ENCODE assay signal across 17 cellular contexts in genomic region chr2:40192864-40193669, GRCh38.
DNase-seq lines count a peak whose midpoint lies in the region; ATAC-seq, FAIRE-seq and TF ChIP-seq lines count a peak whose summit lies in the region.
"Had no signal": no experiment of that assay in that cellular context is flagged by ENCODE, and none has a peak within 500 bp of the region (broad histone marks: within the 10 kb centered on the region; RNA-seq: fewer than 3 reads in every experiment).

No MANE protein-coding gene starts in this region.

- intact Hi-C loops in IMR-90 (cut with micrococcal nuclease), result no loop called here

- FAIRE-seq in D721Med (lab: Jason Lieb, UNC), result peak; percentile 83
- FAIRE-seq in keratinocyte (lab: Jason Lieb, UNC), result peak; percentile 86
- FAIRE-seq in frontal cortex (lab: Jason Lieb, UNC), result no peak

- no peak; the same call in 1 of the 2 replicates for ATAC-seq in IMR-90 (ENCODE audit: low read depth)
- ATAC-seq: activated CD8-positive, alpha-beta T cell treated with anti-CD3 and anti-CD28 coated beads, Interleukin-2, amount 10 ng/mL, durations not matched to agents 7 days and 5 days; stimulated activated naive CD8-positive, alpha-beta T cell treated with anti-CD3 and anti-CD28 coated beads, Interleukin-15, amount 100 ng/mL, for 72 hours had no signal

- peak overlapping the region in 1 of 2 experiments; percentile 46; a peak in 1 of 4 replicates for H4K8ac ChIP-seq in IMR-90 (ENCODE audit: low read depth in 2 of 2, low read length in 2 of 2)

- no peak overlapping the region for H3K27ac ChIP-seq in IMR-90 (ENCODE audit: insufficient read depth, low read length)
- no peak overlapping the region for H3K27ac ChIP-seq in keratinocyte (ENCODE audit: control insufficient read depth, insufficient read depth, low read length)
- no peak overlapping the region for H3K27ac ChIP-seq in MM.1S (ENCODE audit: low read length)

- WGBS in IMR-90 (ENCODE audit: extremely low coverage in 2 of 2, insufficient read length in 1 of 2), 2 experiments, result no CpG with 5 or more reads among the region's 6 CpGs

- POLR2A ChIA-PET in IMR-90 (lab: Charles Lee; ENCODE audit: unreplicated experiment), result no interaction called here

- H4K20me1 ChIP-seq in IMR-90 (ENCODE audit: insufficient read depth, low read length) (no peaks in the 10 kb centered on the region), keratinocyte (ENCODE audit: control insufficient read depth, extremely low read depth, insufficient read depth, low read length) (no peaks in the 10 kb centered on the region), MM.1S (ENCODE audit: insufficient read depth, low read length) (no peaks in the 10 kb centered on the region)

- no peak overlapping the region for H3K23ac ChIP-seq in IMR-90 (ENCODE audit: low read depth, low read length)

- H2BK20ac ChIP-seq in IMR-90 (ENCODE audit: low read depth, low read length), result no peak overlapping the region

- no TSS peak for BruUV-seq in IMR-90 (replicated peaks; lab: Mats Ljungman, UMichigan)

- no peak overlapping the region; the same call in 1 of the 2 replicates for H3K18ac ChIP-seq in IMR-90 (ENCODE audit: low read depth, low read length)

- TF ChIP-seq POLR2A in IMR-90 (IDR thresholded peaks at IDR 0.05; ENCODE audit: low read depth, low read length), result no peak

- H2AFZ ChIP-seq in IMR-90 (replicated peaks; ENCODE audit: low read length, poor library complexity) (no peak overlapping the region), keratinocyte (ENCODE audit: control insufficient read depth, low read length) (peak overlapping the region; percentile 72), MM.1S (ENCODE audit: low read length) (no peak overlapping the region)

- H3F3A ChIP-seq in MM.1S (ENCODE audit: insufficient read depth, low read length), result no peaks in the 10 kb centered on the region

- peak overlapping the region; percentile 44; the same call in 1 of the 2 replicates for H2AK5ac ChIP-seq in IMR-90 (ENCODE audit: low read depth, low read length)

- H3K56ac ChIP-seq in IMR-90 (ENCODE audit: extremely low read depth, insufficient read depth, low read length), result no peak overlapping the region

- peaks cover 3% of the 10 kb centered on the region; the same call in 1 of the 2 replicates for H3K4me1 ChIP-seq in IMR-90 (ENCODE audit: control insufficient read depth, insufficient read depth, low read length)
- H3K4me1 ChIP-seq in keratinocyte (ENCODE audit: control insufficient read depth, extremely low read depth, insufficient read depth, low read length), result peaks cover 7% of the 10 kb centered on the region
- no peaks in the 10 kb centered on the region for H3K4me1 ChIP-seq in MM.1S (ENCODE audit: low read length)

- H3K79me1 ChIP-seq in IMR-90 (ENCODE audit: low read depth in 1 of 2, low read length in 2 of 2), result peaks cover 5% of the 10 kb centered on the region in 2 experiments; a peak in 3 of 4 replicates

- H3K14ac ChIP-seq in IMR-90 (replicated peaks; ENCODE audit: low read depth, low read length), result no peak overlapping the region

- no peak overlapping the region for H2BK15ac ChIP-seq in IMR-90 (ENCODE audit: low read depth, low read length)

- H2AK9ac ChIP-seq in IMR-90 (replicated peaks; ENCODE audit: low read depth, low read length, poor library complexity), result no peak overlapping the region

- H3K9me3 ChIP-seq in IMR-90 (ENCODE audit: control insufficient read depth, insufficient read depth, low read length) (no peaks in the 10 kb centered on the region), keratinocyte (ENCODE audit: control insufficient read depth, low read depth, low read length) (no peaks in the 10 kb centered on the region), MM.1S (replicated peaks; ENCODE audit: insufficient read depth, low read length) (no peaks in the 10 kb centered on the region)

- H2BK120ac ChIP-seq in IMR-90 (ENCODE audit: low read depth, low read length), result no peak overlapping the region

- in situ Hi-C loops in IMR-90 (cut with MboI; ENCODE audit: low sequenced_read_pairs), result no loop called here

- no peak for TF ChIP-seq CTCF in D721Med (IDR thresholded peaks at IDR 0.05; ENCODE audit: insufficient read depth, missing control alignments)
- TF ChIP-seq CTCF in IMR-90 (conservative IDR thresholded peaks at IDR 0.05; ENCODE audit: low read depth, low read length), result no peak
- no peak for TF ChIP-seq CTCF in keratinocyte (optimal IDR thresholded peaks at IDR 0.05 in 1 of 3, IDR thresholded peaks at IDR 0.05 in 1 of 3, conservative IDR thresholded peaks at IDR 0.05 in 1 of 3; ENCODE audit: extremely low read depth in 1 of 3, insufficient read depth in 2 of 3, low read length in 3 of 3)
- no peak for TF ChIP-seq CTCF in MM.1S (IDR thresholded peaks at IDR 0.05; ENCODE audit: low read length)

- CTCF ChIA-PET in IMR-90 (lab: Yijun Ruan, JAX), result no interaction called here

- H4K5ac ChIP-seq in IMR-90 (ENCODE audit: low read depth, low read length), result no peak overlapping the region

- no peak for TF ChIP-seq RAD21 in IMR-90 (IDR thresholded peaks at IDR 0.05; ENCODE audit: low read length)

- H3K9me2 ChIP-seq in MM.1S (replicated peaks; ENCODE audit: insufficient read depth, low read length), result no peaks in the 10 kb centered on the region

- H3K36me3 ChIP-seq in IMR-90 (ENCODE audit: control insufficient read depth, insufficient read depth, low read length), result no peaks in the 10 kb centered on the region
- no peaks in the 10 kb centered on the region for H3K36me3 ChIP-seq in keratinocyte (ENCODE audit: control insufficient read depth in 2 of 2, extremely low read depth in 1 of 2, insufficient read depth in 2 of 2, low read length in 2 of 2)
- no peaks in the 10 kb centered on the region for H3K36me3 ChIP-seq in MM.1S (replicated peaks; ENCODE audit: insufficient read depth, low read length)

- H3K9me1 ChIP-seq in IMR-90 (ENCODE audit: insufficient read depth, low read length) (no peaks in the 10 kb centered on the region; the same call in 1 of the 2 replicates), keratinocyte (ENCODE audit: control insufficient read depth, extremely low read depth, insufficient read depth, low read length) (no peaks in the 10 kb centered on the region)

- H3K4me3 ChIP-seq in IMR-90 (ENCODE audit: insufficient read depth, low read depth, low read length), result no peak overlapping the region
- H3K4me3 ChIP-seq in keratinocyte (ENCODE audit: control insufficient read depth in 2 of 3, extremely low read depth in 1 of 3, insufficient read depth in 2 of 3, low read depth in 1 of 3, low read length in 3 of 3), result no peak overlapping the region
- H3K4me3 ChIP-seq in MM.1S (ENCODE audit: low read length), result no peak overlapping the region

- dilution Hi-C loops in IMR-90 (cut with HindIII; ENCODE audit: low sequenced_read_pairs, unreplicated experiment), result no loop called here
- dilution Hi-C loops in keratinocyte (cut with MboI; ENCODE audit: extremely low pct_ligation_motif_present, low sequenced_read_pairs), result no loop called here

- peak overlapping the region; percentile 52 for H2BK5ac ChIP-seq in IMR-90 (ENCODE audit: low read depth, low read length, poor library complexity, severe bottlenecking)

- H3K4ac ChIP-seq in IMR-90 (ENCODE audit: low read depth, low read length), result no peak overlapping the region

- 0 out of 2 replicates have a peak overlapping the region, but pooled peaks have one; percentile 19 for H4K91ac ChIP-seq in IMR-90 (ENCODE audit: insufficient read depth, low read depth, low read length)

- H3K79me2 ChIP-seq in keratinocyte (ENCODE audit: control insufficient read depth, insufficient read depth, low read length) (no peaks in the 10 kb centered on the region), MM.1S (ENCODE audit: low read length) (no peaks in the 10 kb centered on the region)

- H3K27me3 ChIP-seq in IMR-90 (ENCODE audit: control insufficient read depth, insufficient read depth, low read length), result no peaks in the 10 kb centered on the region
- H3K27me3 ChIP-seq in keratinocyte (ENCODE audit: control insufficient read depth, extremely low read depth, insufficient read depth, low read length), result no peaks in the 10 kb centered on the region
- no peaks in the 10 kb centered on the region for H3K27me3 ChIP-seq in MM.1S (replicated peaks; ENCODE audit: insufficient read depth, low read length)

- DNase-seq in D721Med (ENCODE audit: insufficient read length, low spot score), result no peak
- DNase-seq in IMR-90, result peak; percentile 37
- peak; percentile 66 for DNase-seq in amniotic epithelial cell (ENCODE audit: low read depth)
- DNase-seq in keratinocyte (ENCODE audit: low read depth, low spot score), result peak; percentile 21
- DNase-seq in NCI-H2081 (lab: John Stamatoyannopoulos, UW), result no peak
- no peak for DNase-seq in AG08395 (ENCODE audit: low spot score)
- no peak for DNase-seq in frontal cortex (ENCODE audit: low spot score in 2 of 2)
- DNase-seq in MM.1S, result no peak
- DNase-seq: activated CD8-positive, alpha-beta T cell treated with anti-CD3 and anti-CD28 coated beads, Interleukin-2, amount 10 ng/mL, durations not matched to agents 7 days and 5 days; cortex of kidney; H9; KBM-7; mesendoderm; NCI-H1694 treated with DMSO at 0.1 percent for 48 hours; SHP77; small intestine; stimulated activated naive CD8-positive, alpha-beta T cell treated with anti-CD3 and anti-CD28 coated beads, Interleukin-15, amount 100 ng/mL, for 72 hours had no signal

- no peak overlapping the region for H3K4me2 ChIP-seq in IMR-90 (ENCODE audit: low read depth, low read length)
- H3K4me2 ChIP-seq in keratinocyte (ENCODE audit: control insufficient read depth, extremely low read depth, insufficient read depth, low read depth, low read length), result peak overlapping the region; percentile 4
- no peak overlapping the region for H3K4me2 ChIP-seq in MM.1S (ENCODE audit: low read depth, low read length)

- H3K9ac ChIP-seq in IMR-90 (ENCODE audit: low read depth, low read length), result no peak overlapping the region
- no peak overlapping the region for H3K9ac ChIP-seq in keratinocyte (ENCODE audit: control insufficient read depth, extremely low read depth, insufficient read depth, low read length)
- H3K9ac ChIP-seq in MM.1S (ENCODE audit: low read length), result no peak overlapping the region

TF ChIP-seq in IMR-90, 13 proteins besides CTCF, POLR2A, EP300 and RAD21:
- TF ChIP-seq CEBPB (IDR thresholded peaks at IDR 0.05; ENCODE audit: low read depth, low read length) (peak; percentile 84), NFE2L2 (IDR thresholded peaks at IDR 0.05; ENCODE audit: low read depth, low read length) (no peak), SMC3 (IDR thresholded peaks at IDR 0.05; ENCODE audit: low read depth, low read length) (no peak), BHLHE40 (IDR thresholded peaks at IDR 0.05; ENCODE audit: low read depth, low read length) (no peak), CHD1 (IDR thresholded peaks at IDR 0.05; ENCODE audit: low read depth, low read length) (no peak)

Comparison
In these comparisons a context has a peak if more than half of its experiments do, and no peak if none do; other contexts are left out.
1. DNase-seq: peak in IMR-90 (single experiment), amniotic epithelial cell (single experiment) and keratinocyte (single experiment); none in D721Med (single experiment), NCI-H2081 (0 of 2), AG08395 (single experiment), frontal cortex (0 of 2) and MM.1S (single experiment).